ENCODE assay signal across 13 cellular contexts in genomic region chr17:59327891-59328290, GRCh38. TPM values are rescaled to one million over a fixed set of nuclear protein-coding genes. Genes with fewer than 3 reads are reported as not detected.
DNase-seq lines count a peak whose midpoint lies in the region; ATAC-seq and TF ChIP-seq lines count a peak whose summit lies in the region.
"Had no signal": no experiment of that assay in that cellular context is flagged by ENCODE, and none has a peak within 500 bp of the region (broad histone marks: within the 10 kb centered on the region; RNA-seq: fewer than 3 reads in every experiment).

No MANE protein-coding gene starts in this region.

- H3K4me1 Mint-ChIP-seq in dendritic cell treated with granulocyte-macrophage colony-stimulating factor and Interleukin-4, amounts not matched to agents 40 ng/mL and 50 ng/mL, for 4 days (ENCODE audit: low read depth) = peaks cover 29% of the 10 kb centered on the region

- no peak for TF ChIP-seq CTCF in spleen (IDR thresholded peaks at IDR 0.05 in 8 of 11, conservative IDR thresholded peaks at IDR 0.05 in 3 of 11)

- ATAC-seq in GM21786 (IDR thresholded peaks at IDR 0.05; ENCODE audit: unreplicated experiment) (no peak), HG02970 (IDR thresholded peaks at IDR 0.05; ENCODE audit: low FRiP score, unreplicated experiment) (no peak)

- H3K36me3 ChIP-seq in spleen = no peaks in the 10 kb centered on the region

- H3K4me3 Mint-ChIP-seq in dendritic cell treated with granulocyte-macrophage colony-stimulating factor and Interleukin-4, amounts not matched to agents 40 ng/mL and 50 ng/mL, for 4 days = no peak overlapping the region

- H3K4me3 ChIP-seq in spleen = no peak overlapping the region

- peaks cover 8% of the 10 kb centered on the region for H3K36me3 Mint-ChIP-seq in dendritic cell treated with granulocyte-macrophage colony-stimulating factor and Interleukin-4, amounts not matched to agents 40 ng/mL and 50 ng/mL, for 4 days (ENCODE audit: low read depth)

- DNase-seq in DMS53 (lab: John Stamatoyannopoulos, UW) = peak; percentile 33
- no peak for DNase-seq in DMS53 treated with DMSO at 0.1 percent for 48 hours (lab: John Stamatoyannopoulos, UW; ENCODE audit: unreplicated experiment)
- DNase-seq in M059J (ENCODE audit: low read depth) = peak; percentile 47
- DNase-seq in spleen = no peak
- DNase-seq in NCI-H345 (lab: John Stamatoyannopoulos, UW) = no peak
- DNase-seq: 8988T; activated effector memory CD4-positive, alpha-beta T cell treated with anti-CD3 and anti-CD28 coated beads, Interleukin-2, amount 50 U/mL, for 16 hours; islet precursor cell; stimulated activated CD4-positive, alpha-beta T cell treated with anti-CD3 and anti-CD28 coated beads, Interleukin-2, amount 100 ng/mL, for 48 hours had no signal

- peak overlapping the region in 5 of 8 donors; percentile 0 to 94 (median 20) for H3K27ac ChIP-seq in spleen
- H3K27ac ChIP-seq: epithelial cell of prostate had no signal

- peak overlapping the region; percentile 41 for H3K27ac Mint-ChIP-seq in dendritic cell treated with granulocyte-macrophage colony-stimulating factor and Interleukin-4, amounts not matched to agents 40 ng/mL and 50 ng/mL, for 4 days

- no peaks in the 10 kb centered on the region for H3K27me3 ChIP-seq in spleen (replicated peaks in 1 of 7)

- 59 to 96% (median 90%) methylated on average over 1 of the region's 1 CpG for WGBS in spleen, 5 donors

- no peak for TF ChIP-seq POLR2A in spleen (IDR thresholded peaks at IDR 0.05)

- intact Hi-C loops in dendritic cell treated with granulocyte-macrophage colony-stimulating factor and Interleukin-4, amounts not matched to agents 40 ng/mL and 50 ng/mL, for 4 days (cut with micrococcal nuclease) = loop anchor here (2.0 kb wide), 1 partner anchor 113 kb away; no protein-coding TSS in a partner anchor
- intact Hi-C loops in spleen (cut with DNase I; ENCODE audit: low total_unique reads) = loop anchor here (5.0 kb wide), 1 partner anchor 114 kb away; no protein-coding TSS in a partner anchor

- peaks cover 16 to 47% (median 35%) of the 10 kb centered on the region in 6 donors for H3K4me1 ChIP-seq in spleen

- H3K27me3 Mint-ChIP-seq in dendritic cell treated with granulocyte-macrophage colony-stimulating factor and Interleukin-4, amounts not matched to agents 40 ng/mL and 50 ng/mL, for 4 days = no peaks in the 10 kb centered on the region

- H3K9me3 ChIP-seq in spleen = no peaks in the 10 kb centered on the region

- H3K9me3 Mint-ChIP-seq in dendritic cell treated with granulocyte-macrophage colony-stimulating factor and Interleukin-4, amounts not matched to agents 40 ng/mL and 50 ng/mL, for 4 days = no peaks in the 10 kb centered on the region

RNA-seq across cellular contexts. Expression of gene YPEL2, which starts 3.6 kb away (rescaled TPM):
- 1.7 and 2.7 TPM in 2 replicates for total RNA-seq in M059J (2014; rRNA removed; shearing (Covaris generic))
- total RNA-seq in spleen = 10 to 100 TPM; 24.6 to 45.6 (median 36.2) TPM
- 1 to 10 TPM; 6.7 to 9.1 (median 9.0) TPM for polyA plus RNA-seq in spleen

Comparison
In these comparisons a context has a peak if more than half of its experiments do, and no peak if none do; other contexts are left out.
1. DNase-seq: peak in DMS53 (single experiment) and M059J (single experiment); none in DMS53 treated with DMSO at 0.1 percent for 48 hours (single experiment), spleen (single experiment) and NCI-H345 (single experiment).